ENCODE assay signal across 1 cellular context in the genomic region with DNA sequence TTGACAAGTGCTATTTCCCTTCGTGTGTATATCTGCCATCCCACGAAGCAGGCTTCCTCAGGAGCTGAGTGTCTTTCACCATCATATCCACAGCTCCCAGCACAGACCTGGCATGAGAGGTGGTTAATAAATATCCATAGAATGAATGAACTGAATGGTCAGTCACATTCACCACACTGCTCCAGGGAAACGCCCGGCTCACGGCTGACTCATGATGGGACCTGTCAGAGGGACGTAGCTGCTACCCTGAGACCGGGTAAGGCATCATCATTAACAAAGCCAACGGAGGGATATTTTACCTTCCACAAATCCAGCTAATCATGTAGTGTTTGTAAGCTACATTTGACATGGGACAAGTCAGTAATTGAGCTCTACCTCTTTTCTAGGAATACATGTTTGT.
TF ChIP-seq lines count a peak whose summit lies in the region.

No MANE protein-coding gene starts in this region.

TF ChIP-seq in HCT116, 20 proteins besides CTCF, POLR2A, EP300 and RAD21 (continued from another document):
- TF ChIP-seq, protein P1, sequence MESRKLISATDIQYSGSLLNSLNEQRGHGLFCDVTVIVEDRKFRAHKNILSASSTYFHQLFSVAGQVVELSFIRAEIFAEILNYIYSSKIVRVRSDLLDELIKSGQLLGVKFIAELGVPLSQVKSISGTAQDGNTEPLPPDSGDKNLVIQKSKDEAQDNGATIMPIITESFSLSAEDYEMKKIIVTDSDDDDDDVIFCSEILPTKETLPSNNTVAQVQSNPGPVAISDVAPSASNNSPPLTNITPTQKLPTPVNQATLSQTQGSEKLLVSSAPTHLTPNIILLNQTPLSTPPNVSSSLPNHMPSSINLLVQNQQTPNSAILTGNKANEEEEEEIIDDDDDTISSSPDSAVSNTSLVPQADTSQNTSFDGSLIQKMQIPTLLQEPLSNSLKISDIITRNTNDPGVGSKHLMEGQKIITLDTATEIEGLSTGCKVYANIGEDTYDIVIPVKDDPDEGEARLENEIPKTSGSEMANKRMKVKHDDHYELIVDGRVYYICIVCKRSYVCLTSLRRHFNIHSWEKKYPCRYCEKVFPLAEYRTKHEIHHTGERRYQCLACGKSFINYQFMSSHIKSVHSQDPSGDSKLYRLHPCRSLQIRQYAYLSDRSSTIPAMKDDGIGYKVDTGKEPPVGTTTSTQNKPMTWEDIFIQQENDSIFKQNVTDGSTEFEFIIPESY (IDR thresholded peaks at IDR 0.05; ENCODE audit: extremely low read depth, insufficient replicate concordance, low read length), result no peak
- TF ChIP-seq SP1 (IDR thresholded peaks at IDR 0.05; ENCODE audit: low read depth), result no peak
- no peak for TF ChIP-seq TCF7L2 (IDR thresholded peaks at IDR 0.05; ENCODE audit: borderline replicate concordance, extremely low read depth, insufficient read depth, insufficient read length)
- TF ChIP-seq EGR1 (IDR thresholded peaks at IDR 0.05; ENCODE audit: low read depth), result no peak
- no peak for TF ChIP-seq ELF1 (IDR thresholded peaks at IDR 0.05; ENCODE audit: borderline replicate concordance, low read depth)
- no peak for TF ChIP-seq FOSL1 (IDR thresholded peaks at IDR 0.05; ENCODE audit: low read depth)
- no peak for TF ChIP-seq SRF (IDR thresholded peaks at IDR 0.05; ENCODE audit: low read depth)
- no peak for TF ChIP-seq CEBPB (IDR thresholded peaks at IDR 0.05; ENCODE audit: low read depth)
- TF ChIP-seq POLR2AphosphoS5 (IDR thresholded peaks at IDR 0.05; ENCODE audit: low read depth, low read length), result no peak
- no peak for TF ChIP-seq JUND (IDR thresholded peaks at IDR 0.05)
TF ChIP-seq in HCT116: peak in this region for 0.
